ENCODE assay signal across 24 cellular contexts in the genomic region with DNA sequence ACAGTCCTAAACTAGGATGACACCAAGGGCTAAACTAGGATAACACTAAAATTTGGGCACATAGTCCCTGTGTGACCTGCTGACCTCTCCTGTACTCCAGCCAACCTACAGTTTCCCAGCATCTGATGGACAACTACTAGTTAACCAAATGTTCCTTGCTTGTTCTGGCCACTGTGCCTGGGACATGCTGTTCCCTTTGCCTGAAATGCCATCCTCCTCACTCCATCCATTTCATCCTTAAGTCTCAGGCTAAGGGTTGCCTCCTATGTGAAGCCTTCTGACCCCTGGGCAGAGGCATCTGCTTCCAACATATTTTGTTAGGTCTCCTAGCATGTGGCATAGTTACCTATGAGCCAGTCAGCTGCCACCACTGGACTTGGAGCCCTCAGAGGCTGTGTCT.
"Had no signal": no experiment of that assay in that cellular context is flagged by ENCODE, and none has a peak within 500 bp of the region (broad histone marks: within the 10 kb centered on the region; RNA-seq: fewer than 3 reads in every experiment).

No MANE protein-coding gene starts in this region.

- H3K4me2 ChIP-seq: SK-N-SH had no signal

- H3K27ac ChIP-seq: RWPE1 had no signal

- H3K27me3 ChIP-seq: MG63 had no signal

- H3K4me3 ChIP-seq: MG63 had no signal

- ATAC-seq: HepG2, Panc1, PC-3 had no signal

- FAIRE-seq: HepG2 had no signal

- H3K9me3 ChIP-seq: MG63, SK-N-SH had no signal

- H3K9ac ChIP-seq: SK-N-SH had no signal

- DNase-seq: IMR-90, Karpas-422, KG1, MG63, NCI-H1092, NCI-H1105 treated with DMSO at 0.1 percent for 48 hours, NCI-H1417 treated with DMSO at 0.1 percent for 48 hours, NCI-H146, NCI-H1694 treated with DMSO at 0.1 percent for 48 hours, NCI-H1930, NCI-H2081, NCI-H2107, NCI-H2227 treated with DMSO at 0.1 percent for 48 hours, NCI-H446, NCI-H510A, NCI-H524 treated with DMSO at 0.1 percent for 48 hours, NCI-H69, NCI-H774, PC-3, SHP77, SK-N-SH had no signal

- H3K36me3 ChIP-seq: MG63 had no signal
